In the genomic region with DNA sequence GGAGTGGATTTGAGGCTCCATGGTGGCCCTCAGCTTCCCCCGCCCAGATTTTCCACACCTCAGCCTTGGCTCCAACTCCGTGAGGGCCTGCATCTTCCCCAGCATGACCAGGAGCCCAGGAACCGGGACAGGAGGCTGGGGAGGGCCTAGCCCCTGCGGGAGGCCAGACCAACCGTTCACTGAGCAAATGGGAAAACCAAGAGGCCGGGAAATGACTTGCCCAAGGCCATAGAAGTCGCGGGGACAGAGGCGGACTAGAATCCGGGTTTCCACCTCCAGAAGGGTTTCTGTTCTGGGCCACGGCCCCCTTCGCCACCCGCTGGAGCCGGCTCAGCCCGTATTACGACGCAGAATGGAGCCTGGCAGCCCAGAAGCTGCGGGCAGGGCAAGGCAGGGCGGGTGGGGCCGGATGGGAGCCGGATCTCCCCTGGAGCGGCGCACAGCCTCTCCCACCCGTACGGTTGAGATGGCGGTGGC, we compare ENCODE assay signal across 1 cellular context.
TF ChIP-seq lines count a peak whose summit lies in the region.

No MANE protein-coding gene starts in this region.

TF ChIP-seq in GM12878, 131 proteins besides CTCF, POLR2A, EP300 and RAD21:
- TF ChIP-seq SUZ12 (IDR thresholded peaks at IDR 0.05; ENCODE audit: unreplicated experiment) (no peak), CREM (IDR thresholded peaks at IDR 0.05; ENCODE audit: low read depth) (no peak), YBX1 (IDR thresholded peaks at IDR 0.05) (no peak), SMARCA5 (IDR thresholded peaks at IDR 0.05) (no peak), MYC (IDR thresholded peaks at IDR 0.05; ENCODE audit: insufficient read depth, insufficient read length, insufficient replicate concordance, low read length, severe bottlenecking) (no peak), SPI1 (IDR thresholded peaks at IDR 0.05; ENCODE audit: borderline replicate concordance, insufficient read depth, low read depth, low read length) (no peak), ESRRA (IDR thresholded peaks at IDR 0.05; ENCODE audit: low read length) (no peak), SMAD1 (IDR thresholded peaks at IDR 0.05; ENCODE audit: low read depth, partially characterized antibody) (no peak), KLF5 (IDR thresholded peaks at IDR 0.05; ENCODE audit: partially characterized antibody) (no peak), CREB1 (IDR thresholded peaks at IDR 0.05; ENCODE audit: low read depth) (no peak), NFXL1 (IDR thresholded peaks at IDR 0.05; ENCODE audit: borderline replicate concordance) (no peak), CEBPB (IDR thresholded peaks at IDR 0.05; ENCODE audit: borderline replicate concordance in 1 of 2, low read depth in 2 of 2, low read length in 2 of 2) (no peak), BHLHE40 (IDR thresholded peaks at IDR 0.05; ENCODE audit: borderline replicate concordance in 1 of 2, low read depth in 2 of 2, low read length in 1 of 2) (no peak), RBBP5 (conservative IDR thresholded peaks at IDR 0.05) (no peak), NFIC (IDR thresholded peaks at IDR 0.05; ENCODE audit: low read depth, low read length) (no peak)
- TF ChIP-seq, protein P1, sequence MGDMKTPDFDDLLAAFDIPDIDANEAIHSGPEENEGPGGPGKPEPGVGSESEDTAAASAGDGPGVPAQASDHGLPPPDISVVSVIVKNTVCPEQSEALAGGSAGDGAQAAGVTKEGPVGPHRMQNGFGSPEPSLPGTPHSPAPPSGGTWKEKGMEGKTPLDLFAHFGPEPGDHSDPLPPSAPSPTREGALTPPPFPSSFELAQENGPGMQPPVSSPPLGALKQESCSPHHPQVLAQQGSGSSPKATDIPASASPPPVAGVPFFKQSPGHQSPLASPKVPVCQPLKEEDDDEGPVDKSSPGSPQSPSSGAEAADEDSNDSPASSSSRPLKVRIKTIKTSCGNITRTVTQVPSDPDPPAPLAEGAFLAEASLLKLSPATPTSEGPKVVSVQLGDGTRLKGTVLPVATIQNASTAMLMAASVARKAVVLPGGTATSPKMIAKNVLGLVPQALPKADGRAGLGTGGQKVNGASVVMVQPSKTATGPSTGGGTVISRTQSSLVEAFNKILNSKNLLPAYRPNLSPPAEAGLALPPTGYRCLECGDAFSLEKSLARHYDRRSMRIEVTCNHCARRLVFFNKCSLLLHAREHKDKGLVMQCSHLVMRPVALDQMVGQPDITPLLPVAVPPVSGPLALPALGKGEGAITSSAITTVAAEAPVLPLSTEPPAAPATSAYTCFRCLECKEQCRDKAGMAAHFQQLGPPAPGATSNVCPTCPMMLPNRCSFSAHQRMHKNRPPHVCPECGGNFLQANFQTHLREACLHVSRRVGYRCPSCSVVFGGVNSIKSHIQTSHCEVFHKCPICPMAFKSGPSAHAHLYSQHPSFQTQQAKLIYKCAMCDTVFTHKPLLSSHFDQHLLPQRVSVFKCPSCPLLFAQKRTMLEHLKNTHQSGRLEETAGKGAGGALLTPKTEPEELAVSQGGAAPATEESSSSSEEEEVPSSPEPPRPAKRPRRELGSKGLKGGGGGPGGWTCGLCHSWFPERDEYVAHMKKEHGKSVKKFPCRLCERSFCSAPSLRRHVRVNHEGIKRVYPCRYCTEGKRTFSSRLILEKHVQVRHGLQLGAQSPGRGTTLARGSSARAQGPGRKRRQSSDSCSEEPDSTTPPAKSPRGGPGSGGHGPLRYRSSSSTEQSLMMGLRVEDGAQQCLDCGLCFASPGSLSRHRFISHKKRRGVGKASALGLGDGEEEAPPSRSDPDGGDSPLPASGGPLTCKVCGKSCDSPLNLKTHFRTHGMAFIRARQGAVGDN (IDR thresholded peaks at IDR 0.05) = no peak
- TF ChIP-seq, protein P2, sequence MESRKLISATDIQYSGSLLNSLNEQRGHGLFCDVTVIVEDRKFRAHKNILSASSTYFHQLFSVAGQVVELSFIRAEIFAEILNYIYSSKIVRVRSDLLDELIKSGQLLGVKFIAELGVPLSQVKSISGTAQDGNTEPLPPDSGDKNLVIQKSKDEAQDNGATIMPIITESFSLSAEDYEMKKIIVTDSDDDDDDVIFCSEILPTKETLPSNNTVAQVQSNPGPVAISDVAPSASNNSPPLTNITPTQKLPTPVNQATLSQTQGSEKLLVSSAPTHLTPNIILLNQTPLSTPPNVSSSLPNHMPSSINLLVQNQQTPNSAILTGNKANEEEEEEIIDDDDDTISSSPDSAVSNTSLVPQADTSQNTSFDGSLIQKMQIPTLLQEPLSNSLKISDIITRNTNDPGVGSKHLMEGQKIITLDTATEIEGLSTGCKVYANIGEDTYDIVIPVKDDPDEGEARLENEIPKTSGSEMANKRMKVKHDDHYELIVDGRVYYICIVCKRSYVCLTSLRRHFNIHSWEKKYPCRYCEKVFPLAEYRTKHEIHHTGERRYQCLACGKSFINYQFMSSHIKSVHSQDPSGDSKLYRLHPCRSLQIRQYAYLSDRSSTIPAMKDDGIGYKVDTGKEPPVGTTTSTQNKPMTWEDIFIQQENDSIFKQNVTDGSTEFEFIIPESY (IDR thresholded peaks at IDR 0.05) = no peak
- TF ChIP-seq, protein P3, sequence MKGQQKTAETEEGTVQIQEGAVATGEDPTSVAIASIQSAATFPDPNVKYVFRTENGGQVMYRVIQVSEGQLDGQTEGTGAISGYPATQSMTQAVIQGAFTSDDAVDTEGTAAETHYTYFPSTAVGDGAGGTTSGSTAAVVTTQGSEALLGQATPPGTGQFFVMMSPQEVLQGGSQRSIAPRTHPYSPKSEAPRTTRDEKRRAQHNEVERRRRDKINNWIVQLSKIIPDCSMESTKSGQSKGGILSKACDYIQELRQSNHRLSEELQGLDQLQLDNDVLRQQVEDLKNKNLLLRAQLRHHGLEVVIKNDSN (IDR thresholded peaks at IDR 0.05; ENCODE audit: borderline replicate concordance, extremely low read length, insufficient read depth, low read depth, low read length) = no peak
- TF ChIP-seq, protein P4, sequence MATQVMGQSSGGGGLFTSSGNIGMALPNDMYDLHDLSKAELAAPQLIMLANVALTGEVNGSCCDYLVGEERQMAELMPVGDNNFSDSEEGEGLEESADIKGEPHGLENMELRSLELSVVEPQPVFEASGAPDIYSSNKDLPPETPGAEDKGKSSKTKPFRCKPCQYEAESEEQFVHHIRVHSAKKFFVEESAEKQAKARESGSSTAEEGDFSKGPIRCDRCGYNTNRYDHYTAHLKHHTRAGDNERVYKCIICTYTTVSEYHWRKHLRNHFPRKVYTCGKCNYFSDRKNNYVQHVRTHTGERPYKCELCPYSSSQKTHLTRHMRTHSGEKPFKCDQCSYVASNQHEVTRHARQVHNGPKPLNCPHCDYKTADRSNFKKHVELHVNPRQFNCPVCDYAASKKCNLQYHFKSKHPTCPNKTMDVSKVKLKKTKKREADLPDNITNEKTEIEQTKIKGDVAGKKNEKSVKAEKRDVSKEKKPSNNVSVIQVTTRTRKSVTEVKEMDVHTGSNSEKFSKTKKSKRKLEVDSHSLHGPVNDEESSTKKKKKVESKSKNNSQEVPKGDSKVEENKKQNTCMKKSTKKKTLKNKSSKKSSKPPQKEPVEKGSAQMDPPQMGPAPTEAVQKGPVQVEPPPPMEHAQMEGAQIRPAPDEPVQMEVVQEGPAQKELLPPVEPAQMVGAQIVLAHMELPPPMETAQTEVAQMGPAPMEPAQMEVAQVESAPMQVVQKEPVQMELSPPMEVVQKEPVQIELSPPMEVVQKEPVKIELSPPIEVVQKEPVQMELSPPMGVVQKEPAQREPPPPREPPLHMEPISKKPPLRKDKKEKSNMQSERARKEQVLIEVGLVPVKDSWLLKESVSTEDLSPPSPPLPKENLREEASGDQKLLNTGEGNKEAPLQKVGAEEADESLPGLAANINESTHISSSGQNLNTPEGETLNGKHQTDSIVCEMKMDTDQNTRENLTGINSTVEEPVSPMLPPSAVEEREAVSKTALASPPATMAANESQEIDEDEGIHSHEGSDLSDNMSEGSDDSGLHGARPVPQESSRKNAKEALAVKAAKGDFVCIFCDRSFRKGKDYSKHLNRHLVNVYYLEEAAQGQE (IDR thresholded peaks at IDR 0.05; ENCODE audit: low read depth, low read length) = no peak
- TF ChIP-seq, protein P5, sequence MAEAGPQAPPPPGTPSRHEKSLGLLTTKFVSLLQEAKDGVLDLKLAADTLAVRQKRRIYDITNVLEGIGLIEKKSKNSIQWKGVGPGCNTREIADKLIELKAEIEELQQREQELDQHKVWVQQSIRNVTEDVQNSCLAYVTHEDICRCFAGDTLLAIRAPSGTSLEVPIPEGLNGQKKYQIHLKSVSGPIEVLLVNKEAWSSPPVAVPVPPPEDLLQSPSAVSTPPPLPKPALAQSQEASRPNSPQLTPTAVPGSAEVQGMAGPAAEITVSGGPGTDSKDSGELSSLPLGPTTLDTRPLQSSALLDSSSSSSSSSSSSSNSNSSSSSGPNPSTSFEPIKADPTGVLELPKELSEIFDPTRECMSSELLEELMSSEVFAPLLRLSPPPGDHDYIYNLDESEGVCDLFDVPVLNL (IDR thresholded peaks at IDR 0.05; ENCODE audit: low read depth, low read length) = no peak
TF ChIP-seq in GM12878: peak in this region for 0.
